Comparison of ENCODE assay signal across 10 cellular contexts in the genomic region with DNA sequence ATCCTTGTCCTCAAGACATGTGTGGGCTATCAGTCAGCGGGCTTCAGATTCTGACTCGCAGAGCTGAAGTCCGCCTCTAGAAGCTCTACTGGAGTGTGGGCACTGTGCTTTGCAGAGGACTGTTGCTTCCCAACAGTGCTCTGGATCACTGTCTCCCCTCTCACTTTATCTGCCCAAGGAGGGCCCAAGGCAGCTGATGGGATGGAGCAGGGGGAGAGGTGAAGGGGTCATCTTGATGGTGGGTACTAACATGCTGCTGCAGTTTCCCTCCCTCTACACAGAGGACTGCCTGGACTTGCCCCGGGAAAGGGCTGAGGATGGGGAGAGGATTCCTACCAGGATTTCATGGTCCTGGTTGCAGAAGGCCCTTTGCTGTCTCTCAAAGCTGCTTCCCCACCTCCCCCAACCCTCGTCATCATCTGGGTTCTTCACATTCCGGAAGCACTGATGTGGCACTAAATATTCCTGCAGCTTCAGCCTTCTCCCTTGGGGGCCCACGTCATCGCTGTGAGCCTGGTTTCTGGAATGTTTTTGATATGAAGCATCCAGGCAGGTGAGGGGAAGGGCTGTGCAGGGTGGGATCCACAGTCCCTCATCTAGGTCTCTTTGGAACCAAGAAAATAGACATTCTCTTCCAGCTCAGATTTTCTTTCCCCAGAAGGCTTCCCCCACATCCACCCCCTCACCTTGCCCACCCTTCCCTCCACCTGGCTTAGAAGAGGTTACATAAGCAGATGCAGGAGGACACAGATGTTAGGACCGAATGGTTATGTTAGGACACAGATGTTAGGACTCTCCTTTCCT. TPM values are rescaled to one million over a fixed set of nuclear protein-coding genes. Genes with fewer than 3 reads are reported as not detected.
DNase-seq lines count a peak whose midpoint lies in the region; ATAC-seq and TF ChIP-seq lines count a peak whose summit lies in the region.
"Had no signal": no experiment of that assay in that cellular context is flagged by ENCODE, and none has a peak within 500 bp of the region (broad histone marks: within the 10 kb centered on the region; RNA-seq: fewer than 3 reads in every experiment).

No MANE protein-coding gene starts in this region.

- H3K4me1 ChIP-seq in NT2/D1 (ENCODE audit: insufficient read depth, insufficient read length) (peaks cover 29% of the 10 kb centered on the region), upper lobe of right lung (peaks cover 27% of the 10 kb centered on the region), right cardiac atrium (ENCODE audit: control insufficient read depth, insufficient read depth, low read length) (peaks cover 15% of the 10 kb centered on the region)
- H3K4me1 ChIP-seq: parathyroid adenoma had no signal

- H3K9me3 Mint-ChIP-seq in progenitor cell of endocrine pancreas (ENCODE audit: low read depth), result no peaks in the 10 kb centered on the region
- H3K9me3 Mint-ChIP-seq in activated T-helper 2 cell treated with anti-CD3 and anti-CD28 coated beads, Interferon-gamma antibody, Interleukin-2, Interleukin-4, amounts not matched to agents 10 μg/mL and 5 μg/mL and 100 μg/mL, durations not matched to agents 14 hours and 24 hours and 36 hours, result no peaks in the 10 kb centered on the region

- ATAC-seq in upper lobe of right lung (no peak), right cardiac atrium (no peak)

- H3K27ac ChIP-seq in upper lobe of right lung (no peak overlapping the region), right cardiac atrium (ENCODE audit: low read length) (no peak overlapping the region)
- H3K27ac ChIP-seq: parathyroid adenoma had no signal

- intact Hi-C loops in upper lobe of right lung (cut with DNase I), result no loop called here
- intact Hi-C loops in activated T-helper 2 cell treated with anti-CD3 and anti-CD28 coated beads, Interferon-gamma antibody, Interleukin-2, Interleukin-4, amounts not matched to agents 10 μg/mL and 5 μg/mL and 100 μg/mL, durations not matched to agents 14 hours and 24 hours and 36 hours (cut with micrococcal nuclease), result no loop called here
- intact Hi-C loops in right cardiac atrium (cut with DNase I), result no loop called here

- H3K9ac ChIP-seq in NT2/D1 (ENCODE audit: insufficient read length, low read depth), result no peak overlapping the region
- H3K9ac ChIP-seq: parathyroid adenoma had no signal

- DNase-seq in GM04503 (ENCODE audit: low read depth) (peak; percentile 88), NT2/D1 (ENCODE audit: low read depth, low spot score) (peak; percentile 95), epithelial cell of esophagus (ENCODE audit: low read depth) (peak; percentile 98), progenitor cell of endocrine pancreas (ENCODE audit: low spot score, unreplicated experiment) (no peak), upper lobe of right lung (no peak), DMS114 treated with DMSO at 0.1 percent for 48 hours (lab: John Stamatoyannopoulos, UW; ENCODE audit: unreplicated experiment) (no peak), right cardiac atrium (no peak)
- DNase-seq in activated T-helper 2 cell treated with anti-CD3 and anti-CD28 coated beads, Interferon-gamma antibody, Interleukin-2, Interleukin-4, amounts not matched to agents 10 μg/mL and 5 μg/mL and 100 μg/mL, durations not matched to agents 14 hours and 24 hours and 36 hours (ENCODE audit: low spot score), result no peak
- DNase-seq: NCI-H748 treated with DMSO at 0.1 percent for 48 hours had no signal

- WGBS in right cardiac atrium, result 69% methylated on average over 9 of the region's 9 CpGs

- no peak for TF ChIP-seq CTCF in epithelial cell of esophagus (IDR thresholded peaks at IDR 0.05; ENCODE audit: insufficient read depth, low read depth, low read length, missing control alignments)
- no peak for TF ChIP-seq CTCF in progenitor cell of endocrine pancreas (IDR thresholded peaks at IDR 0.05; ENCODE audit: unreplicated experiment)
- TF ChIP-seq CTCF in upper lobe of right lung (IDR thresholded peaks at IDR 0.05), result no peak

- H3K36me3 ChIP-seq in NT2/D1 (ENCODE audit: insufficient read depth, insufficient read length, low read length) (peaks cover 14% of the 10 kb centered on the region), upper lobe of right lung (peaks cover 9% of the 10 kb centered on the region)

- H3K27ac Mint-ChIP-seq in progenitor cell of endocrine pancreas, result peak overlapping the region; percentile 84
- no peak overlapping the region for H3K27ac Mint-ChIP-seq in activated T-helper 2 cell treated with anti-CD3 and anti-CD28 coated beads, Interferon-gamma antibody, Interleukin-2, Interleukin-4, amounts not matched to agents 10 μg/mL and 5 μg/mL and 100 μg/mL, durations not matched to agents 14 hours and 24 hours and 36 hours

- H3K4me1 Mint-ChIP-seq in progenitor cell of endocrine pancreas (ENCODE audit: low read depth), result peaks cover 42% of the 10 kb centered on the region
- peaks cover 16% of the 10 kb centered on the region for H3K4me1 Mint-ChIP-seq in activated T-helper 2 cell treated with anti-CD3 and anti-CD28 coated beads, Interferon-gamma antibody, Interleukin-2, Interleukin-4, amounts not matched to agents 10 μg/mL and 5 μg/mL and 100 μg/mL, durations not matched to agents 14 hours and 24 hours and 36 hours (ENCODE audit: low read depth)

- H3K9me3 ChIP-seq in NT2/D1 (ENCODE audit: insufficient read depth, low read length) (no peaks in the 10 kb centered on the region), upper lobe of right lung (no peaks in the 10 kb centered on the region), right cardiac atrium (ENCODE audit: control insufficient read depth, low read length) (no peaks in the 10 kb centered on the region)

- H3K4me3 ChIP-seq in NT2/D1 (ENCODE audit: insufficient read length, low read depth) (no peak overlapping the region), epithelial cell of esophagus (ENCODE audit: low read length) (no peak overlapping the region), upper lobe of right lung (no peak overlapping the region), right cardiac atrium (ENCODE audit: low read length) (no peak overlapping the region)

- peaks cover 4% of the 10 kb centered on the region for H3K36me3 Mint-ChIP-seq in progenitor cell of endocrine pancreas (ENCODE audit: insufficient read depth)
- peaks cover 6% of the 10 kb centered on the region for H3K36me3 Mint-ChIP-seq in activated T-helper 2 cell treated with anti-CD3 and anti-CD28 coated beads, Interferon-gamma antibody, Interleukin-2, Interleukin-4, amounts not matched to agents 10 μg/mL and 5 μg/mL and 100 μg/mL, durations not matched to agents 14 hours and 24 hours and 36 hours (ENCODE audit: low read depth)

- H3K27me3 Mint-ChIP-seq in progenitor cell of endocrine pancreas, result no peaks in the 10 kb centered on the region
- H3K27me3 Mint-ChIP-seq in activated T-helper 2 cell treated with anti-CD3 and anti-CD28 coated beads, Interferon-gamma antibody, Interleukin-2, Interleukin-4, amounts not matched to agents 10 μg/mL and 5 μg/mL and 100 μg/mL, durations not matched to agents 14 hours and 24 hours and 36 hours (ENCODE audit: low read depth), result peaks cover 8% of the 10 kb centered on the region

- no peak overlapping the region for H3K4me3 Mint-ChIP-seq in progenitor cell of endocrine pancreas (ENCODE audit: low read depth)
- no peak overlapping the region for H3K4me3 Mint-ChIP-seq in activated T-helper 2 cell treated with anti-CD3 and anti-CD28 coated beads, Interferon-gamma antibody, Interleukin-2, Interleukin-4, amounts not matched to agents 10 μg/mL and 5 μg/mL and 100 μg/mL, durations not matched to agents 14 hours and 24 hours and 36 hours (ENCODE audit: low read depth)

- H3K27me3 ChIP-seq in NT2/D1 (ENCODE audit: insufficient read depth, insufficient read length) (no peaks in the 10 kb centered on the region), upper lobe of right lung (no peaks in the 10 kb centered on the region), right cardiac atrium (ENCODE audit: control insufficient read depth, insufficient read depth) (no peaks in the 10 kb centered on the region)

RNA-seq across cellular contexts. Expression of a gene that starts 23.2 kb away (rescaled TPM):
- total RNA-seq in progenitor cell of endocrine pancreas (4.5 and 5.6 TPM in 2 replicates), upper lobe of right lung (8.8 TPM), right cardiac atrium (1 to 10 TPM in 3 of 4 donors, under 1 TPM in 1; 0.50 to 1.6 (median 1.4) TPM)
- total RNA-seq in activated T-helper 2 cell treated with anti-CD3 and anti-CD28 coated beads, Interferon-gamma antibody, Interleukin-2, Interleukin-4, amounts not matched to agents 10 μg/mL and 5 μg/mL and 100 μg/mL, durations not matched to agents 14 hours and 24 hours and 36 hours, result 0.41 and 0.44 TPM in 2 replicates
- polyA plus RNA-seq in right cardiac atrium, result 0.86 TPM

RNA-seq across cellular contexts. Expression of a gene that starts 58.3 kb away (rescaled TPM):
- total RNA-seq in progenitor cell of endocrine pancreas, result 0.18 and 0.36 TPM in 2 replicates
- total RNA-seq in upper lobe of right lung, result 0.78 TPM
- not detected in 2 replicates for total RNA-seq in activated T-helper 2 cell treated with anti-CD3 and anti-CD28 coated beads, Interferon-gamma antibody, Interleukin-2, Interleukin-4, amounts not matched to agents 10 μg/mL and 5 μg/mL and 100 μg/mL, durations not matched to agents 14 hours and 24 hours and 36 hours
- under 1 TPM; 0.35 to 0.71 (median 0.52) TPM for total RNA-seq in right cardiac atrium
- polyA plus RNA-seq in right cardiac atrium, result 0.36 TPM

Comparison
In these comparisons a context has a peak if more than half of its experiments do, and no peak if none do; other contexts are left out.
1. DNase-seq: peak in GM04503 (single experiment), NT2/D1 (single experiment) and epithelial cell of esophagus (single experiment); none in progenitor cell of endocrine pancreas (single experiment), upper lobe of right lung (single experiment), activated T-helper 2 cell treated with anti-CD3 and anti-CD28 coated beads, Interferon-gamma antibody, Interleukin-2, Interleukin-4, amounts not matched to agents 10 μg/mL and 5 μg/mL and 100 μg/mL, durations not matched to agents 14 hours and 24 hours and 36 hours (single experiment), DMS114 treated with DMSO at 0.1 percent for 48 hours (single experiment) and right cardiac atrium (0 of 3).